Comparison of ENCODE assay signal across 26 cellular contexts in genomic region chr19:16978156-16978555, GRCh38.
"Had no signal": no experiment of that assay in that cellular context is flagged by ENCODE, and none has a peak within 500 bp of the region (broad histone marks: within the 10 kb centered on the region; RNA-seq: fewer than 3 reads in every experiment).

No MANE protein-coding gene starts in this region.

- H3K4me1 ChIP-seq: stomach, suprapubic skin, testis, thyroid gland, tibial artery, tibial nerve, transverse colon, upper lobe of left lung, uterus, vagina had no signal

- H3K27ac ChIP-seq: stomach, suprapubic skin, testis, thoracic aorta, thyroid gland, tibial artery, tibial nerve, transverse colon, upper lobe of left lung, uterus, vagina had no signal

- H3K27me3 ChIP-seq: testis, thyroid gland, tibial nerve, transverse colon, upper lobe of left lung, uterus, vagina had no signal

- ATAC-seq: stimulated activated effector memory CD8-positive, alpha-beta T cell treated with anti-CD3 and anti-CD28 coated beads, Interleukin-12 subunit alpha, Interleukin-12 subunit beta, amount 100 ng/mL, for 72 hours; stimulated activated memory B cell treated with anti-CD40 and anti-IgM and Interleukin-4, amounts not matched to agents 10 μg/mL and 1 μg/mL and 100 μg/mL, for 72 hours; stimulated activated naive B cell treated with anti-CD40 and anti-IgM and Interleukin-4, amounts not matched to agents 10 μg/mL and 1 μg/mL and 100 μg/mL, for 72 hours; stimulated activated naive CD8-positive, alpha-beta T cell treated with anti-CD3 and anti-CD28 coated beads, Interleukin-15, amount 100 ng/mL, for 72 hours; stimulated activated naive CD8-positive, alpha-beta T cell treated with anti-CD3 and anti-CD28 coated beads, Interleukin-15, Interleukin-2, amounts not matched to agents 100 U/mL and 50 U/mL, for 24 hours had no signal

- H3K4me3 ChIP-seq: stomach, suprapubic skin, testis, thoracic aorta, thyroid gland, tibial artery, tibial nerve, transverse colon, upper lobe of left lung, uterus, vagina had no signal

- DNase-seq: stimulated activated CD4-positive, alpha-beta T cell treated with anti-CD3 and anti-CD28 coated beads, Interleukin-2, amount 100 ng/mL, for 48 hours; stimulated activated CD4-positive, alpha-beta T cell treated with anti-CD3 and anti-CD28 coated beads, Interleukin-4, amount 100 ng/mL, for 1 hour; stimulated activated CD4-positive, alpha-beta T cell treated with anti-CD3 and anti-CD28 coated beads, Interleukin-4, amount 100 ng/mL, for 24 hours; stimulated activated CD4-positive, alpha-beta T cell treated with anti-CD3 and anti-CD28 coated beads, Interleukin-4, amount 100 ng/mL, for 4 hours; stimulated activated CD8-positive, alpha-beta memory T cell treated with anti-CD3 and anti-CD28 coated beads, Interleukin-4, amount 100 ng/mL, for 48 hours; stimulated activated naive B cell treated with anti-CD40 and anti-IgM and Interleukin-4, amounts not matched to agents 10 μg/mL and 1 μg/mL and 100 μg/mL, for 72 hours; stimulated activated naive CD4-positive, alpha-beta T cell; stimulated activated naive CD4-positive, alpha-beta T cell treated with Interleukin-2 at 50 U/mL for 16 hours; stimulated activated naive CD8-positive, alpha-beta T cell treated with anti-CD3 and anti-CD28 coated beads, Interleukin-15, amount 100 ng/mL, for 72 hours; stimulated activated naive CD8-positive, alpha-beta T cell treated with anti-CD3 and anti-CD28 coated beads, Interleukin-15, Interleukin-2, amounts not matched to agents 100 U/mL and 50 U/mL, for 24 hours; stomach; substantia nigra; testis; thyroid gland; tibial artery; transverse colon; trophoblast cell; upper lobe of left lung; uterus had no signal

- H3K9me3 ChIP-seq: stomach, suprapubic skin, testis, thoracic aorta, thyroid gland, tibial artery, transverse colon, upper lobe of left lung, uterus, vagina had no signal

- H3K36me3 ChIP-seq: stomach, suprapubic skin, thoracic aorta, thyroid gland, tibial artery, tibial nerve, transverse colon, uterus, vagina had no signal

- FAIRE-seq: urothelium cell line had no signal
